Comparison of ENCODE assay signal across 9 cellular contexts in the genomic region with DNA sequence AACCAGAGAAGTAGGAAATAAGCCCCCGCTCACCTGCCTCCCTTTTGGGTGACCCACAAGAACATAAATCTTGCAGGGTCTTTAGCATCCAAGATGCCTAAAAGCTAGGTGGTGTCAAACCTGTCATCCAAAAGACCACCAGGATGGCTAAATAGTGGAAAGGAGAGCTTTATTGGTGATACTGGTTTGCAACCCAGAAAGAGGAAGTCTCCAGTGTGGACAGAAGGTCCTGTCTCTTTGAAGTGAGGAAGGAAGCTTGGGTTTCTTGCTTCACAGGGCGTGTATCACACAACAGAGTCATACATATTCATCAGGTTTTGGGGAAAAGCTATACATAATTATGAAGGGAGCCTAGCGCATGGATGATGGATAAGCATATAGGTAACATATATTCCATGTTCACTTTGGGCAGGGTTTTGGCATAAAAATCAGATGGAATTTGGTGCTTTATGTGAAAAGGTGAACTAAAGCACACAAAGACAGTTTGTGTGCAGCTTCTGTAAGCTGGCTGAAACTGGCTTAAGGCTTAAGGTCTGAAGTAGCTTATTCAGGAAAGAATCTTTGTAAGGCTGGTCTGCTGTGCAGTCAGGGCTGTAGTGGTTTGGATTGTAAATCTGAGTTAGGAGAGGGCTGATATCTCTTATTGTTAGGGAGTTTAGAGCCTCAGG.
DNase-seq lines count a peak whose midpoint lies in the region; ATAC-seq and TF ChIP-seq lines count a peak whose summit lies in the region.
"Had no signal": no experiment of that assay in that cellular context is flagged by ENCODE, and none has a peak within 500 bp of the region (broad histone marks: within the 10 kb centered on the region; RNA-seq: fewer than 3 reads in every experiment).

No MANE protein-coding gene starts in this region.

- H3K27me3 Mint-ChIP-seq in endodermal cell (ENCODE audit: insufficient read depth), result peaks cover 74% of the 10 kb centered on the region

- peak; percentile 7 for TF ChIP-seq POLR2A in transverse colon (IDR thresholded peaks at IDR 0.05)

- no peak overlapping the region for H3K4me3 Mint-ChIP-seq in endodermal cell

- no peaks in the 10 kb centered on the region for H3K9me3 ChIP-seq in left ventricle myocardium inferior (replicated peaks)
- no peaks in the 10 kb centered on the region for H3K9me3 ChIP-seq in transverse colon
- no peaks in the 10 kb centered on the region for H3K9me3 ChIP-seq in endodermal cell (ENCODE audit: control insufficient read depth, low read length)
- H3K9me3 ChIP-seq: tibial artery had no signal

- H3K27ac ChIP-seq in left ventricle myocardium inferior (replicated peaks), result no peak overlapping the region
- H3K27ac ChIP-seq in transverse colon, result peak overlapping the region in 1 of 4 donors; percentile 26
- no peak overlapping the region for H3K27ac ChIP-seq in endodermal cell (ENCODE audit: low read depth, low read length)
- H3K27ac ChIP-seq: tibial artery had no signal

- H3K36me3 ChIP-seq in left ventricle myocardium inferior, result no peaks in the 10 kb centered on the region
- no peaks in the 10 kb centered on the region for H3K36me3 ChIP-seq in transverse colon
- H3K36me3 ChIP-seq in endodermal cell (ENCODE audit: control insufficient read depth, insufficient read depth, low read length), result no peaks in the 10 kb centered on the region
- H3K36me3 ChIP-seq: tibial artery had no signal

- H3K27me3 ChIP-seq in left ventricle myocardium inferior (ENCODE audit: low read depth) (no peaks in the 10 kb centered on the region), transverse colon (no peaks in the 10 kb centered on the region), endodermal cell (ENCODE audit: control insufficient read depth, insufficient read depth, low read length, poor library complexity, severe bottlenecking) (peaks cover 38% of the 10 kb centered on the region)
- H3K27me3 ChIP-seq: tibial artery had no signal

- H3K9ac ChIP-seq in endodermal cell (ENCODE audit: extremely low read depth, low read length, poor library complexity, severe bottlenecking), result no peak overlapping the region

- TF ChIP-seq CTCF in left ventricle myocardium inferior (IDR thresholded peaks at IDR 0.05; ENCODE audit: borderline replicate concordance) (no peak), transverse colon (IDR thresholded peaks at IDR 0.05) (no peak), endodermal cell (conservative IDR thresholded peaks at IDR 0.05) (no peak)

- in situ Hi-C loops in transverse colon (cut with MboI; ENCODE audit: low pct_ligation_motif_present in 1 of 4, low pct_unique_long_range_greater_than_20kb in 1 of 4, low sequenced_read_pairs in 3 of 4), result no loop called here

- H3K4me1 Mint-ChIP-seq in endodermal cell, result peaks cover 16% of the 10 kb centered on the region

- DNase-seq in Right ventricle myocardium inferior (ENCODE audit: missing footprints) (no peak), left ventricle myocardium inferior (no peak), UCSD-AML1 (lab: John Stamatoyannopoulos, UW; ENCODE audit: unreplicated experiment) (peak; percentile 16), transverse colon (no peak), endodermal cell (no peak), NCI-H2107 (lab: John Stamatoyannopoulos, UW) (no peak), DMS153 (lab: John Stamatoyannopoulos, UW) (no peak)

- 67 to 69% methylated on average over 1 to 3 of the region's 3 CpGs for WGBS in transverse colon (ENCODE audit: low coverage in 1 of 2), 2 donors
- 98 to 100% methylated on average over 2 of the region's 3 CpGs for WGBS in endodermal cell (ENCODE audit: insufficient coverage in 1 of 2, insufficient read length in 1 of 2), 2 experiments

- H3K4me1 ChIP-seq in left ventricle myocardium inferior (no peaks in the 10 kb centered on the region), transverse colon (peaks cover 0 to 17% (median 7%) of the 10 kb centered on the region in 4 donors), endodermal cell (ENCODE audit: control insufficient read depth, insufficient read depth, low read length) (peaks cover 6% of the 10 kb centered on the region)

- TF ChIP-seq EP300 in transverse colon (IDR thresholded peaks at IDR 0.05; ENCODE audit: low read depth), result no peak

- no peak overlapping the region for H3K27ac Mint-ChIP-seq in endodermal cell

- H3K36me3 Mint-ChIP-seq in endodermal cell (ENCODE audit: low read depth), result no peaks in the 10 kb centered on the region

- H3K4me3 ChIP-seq in left ventricle myocardium inferior (no peak overlapping the region), transverse colon (no peak overlapping the region), endodermal cell (ENCODE audit: low read length) (no peak overlapping the region)
- H3K4me3 ChIP-seq: tibial artery had no signal

- no peaks in the 10 kb centered on the region for H3K9me3 Mint-ChIP-seq in endodermal cell

- intact Hi-C loops in Right ventricle myocardium inferior (cut with DNase I) (no loop called here), left ventricle myocardium inferior (cut with micrococcal nuclease) (no loop called here), transverse colon (cut with DNase I; ENCODE audit: low total_unique reads) (no loop called here)

- ATAC-seq in Right ventricle myocardium inferior (peak; percentile 62), HG03175 (IDR thresholded peaks at IDR 0.05; ENCODE audit: unreplicated experiment) (peak; percentile 69)
